ENCODE assay signal across 8 cellular contexts in the genomic region with DNA sequence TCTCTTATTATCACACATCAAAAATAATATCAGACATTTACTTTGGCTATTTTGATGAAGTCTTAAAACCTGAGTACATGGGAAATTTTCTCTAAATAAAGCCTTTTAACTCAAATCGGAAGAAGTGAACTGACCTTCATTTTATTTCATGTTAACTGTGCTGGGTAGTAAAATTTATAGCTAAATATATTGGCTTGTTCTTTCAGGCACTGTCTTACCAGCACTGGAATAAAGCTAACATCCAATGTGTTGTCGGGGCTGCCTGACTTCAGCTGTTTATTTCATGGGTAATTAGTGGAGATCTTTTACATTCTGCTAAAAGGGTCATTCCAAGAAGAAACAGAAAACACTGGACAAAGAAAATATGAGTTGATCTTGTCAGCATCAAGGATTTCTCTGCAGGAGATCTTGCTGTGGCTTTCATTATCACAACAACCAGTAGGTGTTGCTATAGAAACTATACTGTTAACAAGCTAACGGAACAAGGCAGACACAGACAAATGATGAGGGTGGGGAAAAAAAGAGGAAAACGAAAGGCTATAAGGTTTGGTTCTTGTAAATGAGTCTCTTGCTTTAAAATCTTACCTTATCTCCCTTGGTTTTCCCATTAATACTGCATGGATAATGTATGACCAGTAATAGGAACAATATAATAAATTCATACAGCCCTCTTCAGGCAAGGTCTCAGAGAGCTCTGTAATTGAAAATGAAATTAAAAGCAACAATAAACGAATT.
DNase-seq lines count a peak whose midpoint lies in the region; ATAC-seq, FAIRE-seq and TF ChIP-seq lines count a peak whose summit lies in the region.

No MANE protein-coding gene starts in this region.

- H3K9me2 ChIP-seq in DOHH2 (replicated peaks; ENCODE audit: control insufficient read depth, low read length): no peaks in the 10 kb centered on the region

- H3K27ac ChIP-seq in DOHH2 (ENCODE audit: low read depth, low read length): no peak overlapping the region
- H3K27ac ChIP-seq in small intestine (ENCODE audit: low read depth in 1 of 2, low read length in 1 of 2): no peak overlapping the region
- H3K27ac ChIP-seq in prostate gland: no peak overlapping the region

- intact Hi-C loops in prostate gland (cut with DNase I): no loop called here

- no peak overlapping the region for H3K4me2 ChIP-seq in DOHH2 (ENCODE audit: low read length)

- DNase-seq in OCI-M1 (lab: John Stamatoyannopoulos, UW): peak; percentile 94
- DNase-seq in fibroblast of peridontal ligament (ENCODE audit: extremely low read depth): peak; percentile 77
- DNase-seq in small intestine: no peak
- no peak for DNase-seq in NCI-H2029 treated with DMSO at 0.1 percent for 48 hours (lab: John Stamatoyannopoulos, UW)
- DNase-seq in prostate gland (ENCODE audit: low spot score): no peak

- H3K9me3 ChIP-seq in DOHH2 (ENCODE audit: control insufficient read depth, insufficient read depth, low read length): no peaks in the 10 kb centered on the region
- H3K9me3 ChIP-seq in small intestine (ENCODE audit: control insufficient read depth, low read depth): no peaks in the 10 kb centered on the region
- H3K9me3 ChIP-seq in prostate gland: no peaks in the 10 kb centered on the region

- H4K20me1 ChIP-seq in DOHH2 (ENCODE audit: control insufficient read depth, insufficient read depth, low read depth, low read length): no peaks in the 10 kb centered on the region

- H3F3A ChIP-seq in DOHH2 (ENCODE audit: control insufficient read depth, insufficient read depth): no peaks in the 10 kb centered on the region

- FAIRE-seq in small intestine (lab: Jason Lieb, UNC): no peak

- no peaks in the 10 kb centered on the region for H3K27me3 ChIP-seq in DOHH2 (ENCODE audit: control insufficient read depth, low read length)
- no peaks in the 10 kb centered on the region for H3K27me3 ChIP-seq in small intestine (ENCODE audit: control insufficient read depth in 2 of 2, insufficient read depth in 2 of 2, low read length in 2 of 2)
- H3K27me3 ChIP-seq in prostate gland (replicated peaks; ENCODE audit: insufficient read depth): no peaks in the 10 kb centered on the region

- ATAC-seq in GM21360 (IDR thresholded peaks at IDR 0.05; ENCODE audit: unreplicated experiment) (peak; percentile 89), HG03460 (IDR thresholded peaks at IDR 0.05; ENCODE audit: unreplicated experiment) (peak; percentile 83)

- H3K79me2 ChIP-seq in DOHH2 (ENCODE audit: control insufficient read depth, low read length): no peaks in the 10 kb centered on the region

- no peaks in the 10 kb centered on the region for H3K36me3 ChIP-seq in DOHH2 (ENCODE audit: control insufficient read depth, low read length)
- H3K36me3 ChIP-seq in small intestine (ENCODE audit: control insufficient read depth in 2 of 2, insufficient read depth in 2 of 2, low read length in 2 of 2): no peaks in the 10 kb centered on the region
- no peaks in the 10 kb centered on the region for H3K36me3 ChIP-seq in prostate gland

- peak; percentile 20 for TF ChIP-seq CTCF in DOHH2 (IDR thresholded peaks at IDR 0.05; ENCODE audit: low read depth, low read length, poor library complexity, severe bottlenecking)
- no peak for TF ChIP-seq CTCF in prostate gland (IDR thresholded peaks at IDR 0.05)

- no peak overlapping the region for H3K4me3 ChIP-seq in DOHH2 (ENCODE audit: low read length)
- no peak overlapping the region for H3K4me3 ChIP-seq in small intestine (ENCODE audit: low read depth in 1 of 2, low read length in 2 of 2)
- no peak overlapping the region for H3K4me3 ChIP-seq in prostate gland

- TF ChIP-seq POLR2A in prostate gland (IDR thresholded peaks at IDR 0.05): no peak

- H3K4me1 ChIP-seq in DOHH2 (ENCODE audit: control insufficient read depth, low read length) (no peaks in the 10 kb centered on the region), small intestine (ENCODE audit: control insufficient read depth in 2 of 2, insufficient read depth in 1 of 2, low read depth in 1 of 2, low read length in 1 of 2) (no peaks in the 10 kb centered on the region), prostate gland (replicated peaks) (no peaks in the 10 kb centered on the region)

- 35 to 37% (median 35%) methylated on average over 5 of the region's 5 CpGs for WGBS in small intestine, 3 donors
- WGBS in prostate gland: 20% methylated on average over 5 of the region's 5 CpGs

Comparison
In these comparisons a context has a peak if more than half of its experiments do, and no peak if none do; other contexts are left out.
1. DNase-seq: peak in OCI-M1 (single experiment) and fibroblast of peridontal ligament (single experiment); none in small intestine (single experiment), NCI-H2029 treated with DMSO at 0.1 percent for 48 hours (single experiment) and prostate gland (single experiment).